ENCODE assay signal across 14 cellular contexts in genomic region chr6:52534363-52534762, GRCh38. TPM values are rescaled to one million over a fixed set of nuclear protein-coding genes. Genes with fewer than 3 reads are reported as not detected.
DNase-seq lines count a peak whose midpoint lies in the region; ATAC-seq and TF ChIP-seq lines count a peak whose summit lies in the region.
"Had no signal": no experiment of that assay in that cellular context is flagged by ENCODE, and none has a peak within 500 bp of the region (broad histone marks: within the 10 kb centered on the region; RNA-seq: fewer than 3 reads in every experiment).

No MANE protein-coding gene starts in this region.

- peak overlapping the region in 8 of 11 experiments; percentile 28 to 75 (median 64); a peak in 16 of 22 replicates for H3K27ac ChIP-seq in BLaER1 treated with 17β-estradiol and CSF1 and Interleukin-3, amounts not matched to agents 10 nM and 100 nM
- H3K27ac ChIP-seq in KMS-11: peak overlapping the region; percentile 94
- H3K27ac ChIP-seq in osteoblast (ENCODE audit: low read depth, low read length): peak overlapping the region; percentile 26

- intact Hi-C loops in activated T-helper 2 cell treated with anti-CD3 and anti-CD28 coated beads, Interferon-gamma antibody, Interleukin-2, Interleukin-4, amounts not matched to agents 10 μg/mL and 5 μg/mL and 100 μg/mL, durations not matched to agents 14 hours and 24 hours and 36 hours (cut with micrococcal nuclease): no loop called here

- peak overlapping the region in 3 of 11 experiments; percentile 3 to 48 (median 45); a peak in 2 of 22 replicates for H3K9ac ChIP-seq in BLaER1 treated with 17β-estradiol and CSF1 and Interleukin-3, amounts not matched to agents 10 nM and 100 nM
- H3K9ac ChIP-seq in KMS-11: peak overlapping the region; percentile 43; the same call in 1 of the 2 replicates

- no peak overlapping the region for H2AFZ ChIP-seq in KMS-11 (ENCODE audit: low read depth)
- no peak overlapping the region for H2AFZ ChIP-seq in osteoblast (ENCODE audit: low read length)

- H3K27me3 Mint-ChIP-seq in activated T-helper 2 cell treated with anti-CD3 and anti-CD28 coated beads, Interferon-gamma antibody, Interleukin-2, Interleukin-4, amounts not matched to agents 10 μg/mL and 5 μg/mL and 100 μg/mL, durations not matched to agents 14 hours and 24 hours and 36 hours (ENCODE audit: low read depth): no peaks in the 10 kb centered on the region
- H3K27me3 Mint-ChIP-seq: CD4-positive, CD25-positive, alpha-beta regulatory T cell; IgD-negative memory B cell had no signal

- H3K27me3 ChIP-seq in BLaER1 treated with 17β-estradiol and CSF1 and Interleukin-3, amounts not matched to agents 10 nM and 100 nM: no peaks in the 10 kb centered on the region
- H3K27me3 ChIP-seq in KMS-11 (ENCODE audit: insufficient read depth, low read depth): no peaks in the 10 kb centered on the region
- no peaks in the 10 kb centered on the region for H3K27me3 ChIP-seq in osteoblast (ENCODE audit: insufficient read depth, low read length)

- H3K79me2 ChIP-seq in KMS-11 (ENCODE audit: insufficient read depth, low read depth): peaks cover 71% of the 10 kb centered on the region
- peaks cover 96% of the 10 kb centered on the region for H3K79me2 ChIP-seq in osteoblast (ENCODE audit: insufficient read depth, low read length)

- H3K4me1 ChIP-seq in BLaER1 treated with 17β-estradiol and CSF1 and Interleukin-3, amounts not matched to agents 10 nM and 100 nM: peaks cover 45 to 64% (median 61%) of the 10 kb centered on the region in 10 experiments
- H3K4me1 ChIP-seq in KMS-11 (ENCODE audit: low read depth, poor library complexity, severe bottlenecking) (peaks cover 98% of the 10 kb centered on the region), osteoblast (ENCODE audit: insufficient read depth, low read length) (peaks cover 56% of the 10 kb centered on the region)

- H3K4me2 ChIP-seq in BLaER1 treated with 17β-estradiol and CSF1 and Interleukin-3, amounts not matched to agents 10 nM and 100 nM: peak overlapping the region in 9 of 11 experiments; percentile 76 to 91 (median 90); a peak in 18 of 22 replicates
- H3K4me2 ChIP-seq in KMS-11 (peak overlapping the region; percentile 90), osteoblast (ENCODE audit: insufficient read depth, low read length) (no peak overlapping the region)

- no peak for TF ChIP-seq CTCF in KMS-11 (conservative IDR thresholded peaks at IDR 0.05; ENCODE audit: low read depth, low read length)
- TF ChIP-seq CTCF in osteoblast (IDR thresholded peaks at IDR 0.05; ENCODE audit: extremely low read depth, low read depth, low read length): no peak

- H3K9me3 Mint-ChIP-seq in activated T-helper 2 cell treated with anti-CD3 and anti-CD28 coated beads, Interferon-gamma antibody, Interleukin-2, Interleukin-4, amounts not matched to agents 10 μg/mL and 5 μg/mL and 100 μg/mL, durations not matched to agents 14 hours and 24 hours and 36 hours: no peaks in the 10 kb centered on the region
- H3K9me3 Mint-ChIP-seq: CD4-positive, CD25-positive, alpha-beta regulatory T cell; H9; IgD-negative memory B cell had no signal

- H3K27ac Mint-ChIP-seq in activated T-helper 2 cell treated with anti-CD3 and anti-CD28 coated beads, Interferon-gamma antibody, Interleukin-2, Interleukin-4, amounts not matched to agents 10 μg/mL and 5 μg/mL and 100 μg/mL, durations not matched to agents 14 hours and 24 hours and 36 hours: peak overlapping the region; percentile 82
- H3K27ac Mint-ChIP-seq: IgD-negative memory B cell had no signal

- peaks cover 0 to 95% (median 23%) of the 10 kb centered on the region in 11 experiments; a peak in 10 of 22 replicates for H4K20me1 ChIP-seq in BLaER1 treated with 17β-estradiol and CSF1 and Interleukin-3, amounts not matched to agents 10 nM and 100 nM
- no peaks in the 10 kb centered on the region for H4K20me1 ChIP-seq in KMS-11 (ENCODE audit: insufficient read depth)
- peaks cover 3% of the 10 kb centered on the region for H4K20me1 ChIP-seq in osteoblast (ENCODE audit: insufficient read depth, low read length)

- peaks cover 49% of the 10 kb centered on the region for H3K4me1 Mint-ChIP-seq in activated T-helper 2 cell treated with anti-CD3 and anti-CD28 coated beads, Interferon-gamma antibody, Interleukin-2, Interleukin-4, amounts not matched to agents 10 μg/mL and 5 μg/mL and 100 μg/mL, durations not matched to agents 14 hours and 24 hours and 36 hours (ENCODE audit: low read depth)

- H3K36me3 ChIP-seq in BLaER1 treated with 17β-estradiol and CSF1 and Interleukin-3, amounts not matched to agents 10 nM and 100 nM: peaks cover 25 to 68% (median 39%) of the 10 kb centered on the region in 11 experiments
- H3K36me3 ChIP-seq in KMS-11 (ENCODE audit: insufficient read depth): no peaks in the 10 kb centered on the region; the same call in 1 of the 2 replicates
- peaks cover 71% of the 10 kb centered on the region for H3K36me3 ChIP-seq in osteoblast (ENCODE audit: insufficient read depth, low read length)

- no peak for DNase-seq in activated T-helper 2 cell treated with anti-CD3 and anti-CD28 coated beads, Interferon-gamma antibody, Interleukin-2, Interleukin-4, amounts not matched to agents 10 μg/mL and 5 μg/mL and 100 μg/mL, durations not matched to agents 14 hours and 24 hours and 36 hours (ENCODE audit: low spot score)
- DNase-seq in osteoblast (ENCODE audit: insufficient read length, low spot score, missing footprints): no peak
- no peak for DNase-seq in stimulated activated CD4-positive, alpha-beta T cell treated with anti-CD3 and anti-CD28 coated beads, Interleukin-1b, Interleukin-23, amount 100 ng/mL, for 48 hours
- DNase-seq: DMS79 treated with DMSO at 0.1 percent for 48 hours, H9, NCI-H510A treated with DMSO at 0.1 percent for 48 hours, SHP77 treated with DMSO at 0.1 percent for 48 hours had no signal

- peaks cover 3% of the 10 kb centered on the region for H3K36me3 Mint-ChIP-seq in activated T-helper 2 cell treated with anti-CD3 and anti-CD28 coated beads, Interferon-gamma antibody, Interleukin-2, Interleukin-4, amounts not matched to agents 10 μg/mL and 5 μg/mL and 100 μg/mL, durations not matched to agents 14 hours and 24 hours and 36 hours (ENCODE audit: low read depth)

- H3K9me3 ChIP-seq in BLaER1 treated with 17β-estradiol and CSF1 and Interleukin-3, amounts not matched to agents 10 nM and 100 nM (replicated peaks in 1 of 11): no peaks in the 10 kb centered on the region; a peak in 1 of 22 replicates
- H3K9me3 ChIP-seq in osteoblast (ENCODE audit: low read depth, low read length): no peaks in the 10 kb centered on the region

- ATAC-seq in HG02642 (IDR thresholded peaks at IDR 0.05; ENCODE audit: poor library complexity, unreplicated experiment) (no peak), HG03378 (IDR thresholded peaks at IDR 0.05; ENCODE audit: unreplicated experiment) (no peak)
- ATAC-seq: SK-N-SH treated with all-trans-retinoic acid at 6 μM for 48 hours had no signal

- no peak overlapping the region for H3K4me3 ChIP-seq in BLaER1 treated with 17β-estradiol and CSF1 and Interleukin-3, amounts not matched to agents 10 nM and 100 nM
- H3K4me3 ChIP-seq in KMS-11 (IDR thresholded peaks at IDR 0.05; ENCODE audit: insufficient read depth, low read depth, low read length) (no peak overlapping the region), osteoblast (ENCODE audit: insufficient read depth, low read length) (no peak overlapping the region)

- H3K4me3 Mint-ChIP-seq in activated T-helper 2 cell treated with anti-CD3 and anti-CD28 coated beads, Interferon-gamma antibody, Interleukin-2, Interleukin-4, amounts not matched to agents 10 μg/mL and 5 μg/mL and 100 μg/mL, durations not matched to agents 14 hours and 24 hours and 36 hours (ENCODE audit: low read depth): no peak overlapping the region
- H3K4me3 Mint-ChIP-seq: CD4-positive, CD25-positive, alpha-beta regulatory T cell; H9; IgD-negative memory B cell had no signal

RNA-seq across cellular contexts. Expression of gene TRAM2, which starts 42.5 kb away (rescaled TPM):
- total RNA-seq in activated T-helper 2 cell treated with anti-CD3 and anti-CD28 coated beads, Interferon-gamma antibody, Interleukin-2, Interleukin-4, amounts not matched to agents 10 μg/mL and 5 μg/mL and 100 μg/mL, durations not matched to agents 14 hours and 24 hours and 36 hours: 4.7 TPM in 2 replicates
- 129 and 155 TPM in 2 replicates for total RNA-seq in osteoblast

Comparison
In these comparisons a context has a peak if more than half of its experiments do, and no peak if none do; other contexts are left out.
1. H3K27ac ChIP-seq: peak in every context shown above with its lines; median percentile 94 in KMS-11; 64 in BLaER1 treated with 17β-estradiol and CSF1 and Interleukin-3, amounts not matched to agents 10 nM and 100 nM; 26 in osteoblast.
2. RNA of gene TRAM2, which starts 42.5 kb away (total RNA-seq): 129 to 155 TPM in osteoblast; 4.7 TPM in activated T-helper 2 cell treated with anti-CD3 and anti-CD28 coated beads, Interferon-gamma antibody, Interleukin-2, Interleukin-4, amounts not matched to agents 10 μg/mL and 5 μg/mL and 100 μg/mL, durations not matched to agents 14 hours and 24 hours and 36 hours; every median in the first group is over 10 times any median in the second.